15 cellular contexts compared by ENCODE assay signal in the genomic region with DNA sequence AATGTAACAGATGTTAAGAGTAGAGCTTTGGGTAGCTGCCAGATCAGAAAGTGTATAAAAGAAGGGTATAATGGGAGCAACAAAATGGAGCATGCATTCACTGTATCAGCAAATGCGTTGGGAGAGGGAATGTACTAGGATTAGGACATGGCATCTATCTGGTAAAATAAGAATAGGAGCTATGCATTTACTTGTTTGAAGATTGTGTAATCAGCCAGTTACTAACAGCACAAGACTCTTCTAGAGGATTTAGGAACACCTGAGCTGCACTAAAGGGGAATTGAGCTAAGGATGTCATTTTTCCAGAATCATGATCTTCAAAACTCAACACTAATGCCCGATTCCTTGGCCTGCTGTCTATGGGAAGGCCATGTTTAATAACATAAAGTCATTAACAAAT.
DNase-seq lines count a peak whose midpoint lies in the region; ATAC-seq, FAIRE-seq and TF ChIP-seq lines count a peak whose summit lies in the region.
"Had no signal": no experiment of that assay in that cellular context is flagged by ENCODE, and none has a peak within 500 bp of the region (broad histone marks: within the 10 kb centered on the region; RNA-seq: fewer than 3 reads in every experiment).

No MANE protein-coding gene starts in this region.

- no peak overlapping the region for H3K4me2 ChIP-seq in PC-3 (ENCODE audit: low read length)
- H3K4me2 ChIP-seq: BLaER1, GM23338 had no signal

- intact Hi-C loops in PC-3 (cut with micrococcal nuclease) = no loop called here

- no peaks in the 10 kb centered on the region for H3K4me1 ChIP-seq in PC-3 (ENCODE audit: insufficient read depth, low read length)
- H3K4me1 ChIP-seq: Caco-2 had no signal

- H4K20me1 ChIP-seq in PC-3 (ENCODE audit: low read length) = no peaks in the 10 kb centered on the region
- H4K20me1 ChIP-seq: BLaER1 had no signal

- no peak overlapping the region for H2AFZ ChIP-seq in PC-3 (ENCODE audit: low read length)
- H2AFZ ChIP-seq: GM23338 had no signal

- peak; percentile 10 for DNase-seq in NCI-H82 (lab: John Stamatoyannopoulos, UW)
- no peak for DNase-seq in NCI-H82 treated with DMSO at 0.1 percent for 48 hours (lab: John Stamatoyannopoulos, UW; ENCODE audit: unreplicated experiment)
- DNase-seq in NCI-H1694 treated with DMSO at 0.1 percent for 48 hours (lab: John Stamatoyannopoulos, UW) = peak; percentile 29
- DNase-seq in bronchial epithelial cell (ENCODE audit: low read depth) = peak; percentile 55
- no peak for DNase-seq in stimulated activated CD4-positive, alpha-beta T cell treated with anti-CD3 and anti-CD28 coated beads, Interleukin-4, amount 100 ng/mL, for 4 hours
- DNase-seq in activated T-cell treated with anti-CD3 and anti-CD28 coated beads, Interleukin-2, amount 50 U/mL, for 48 hours = no peak
- DNase-seq in PC-3 = no peak
- DNase-seq: 8988T; AML-193; Caco-2; CD8-positive, alpha-beta memory T cell; H7 had no signal

- ATAC-seq in PC-3 = no peak
- ATAC-seq: GM23338 had no signal

- POLR2A ChIA-PET in PC-3 (lab: Charles Lee; ENCODE audit: unreplicated experiment) = no interaction called here

- H3F3A ChIP-seq in PC-3 (ENCODE audit: low read length, unreplicated experiment) = no peaks in the 10 kb centered on the region

- H3K27me3 ChIP-seq in bronchial epithelial cell (ENCODE audit: control insufficient read depth, insufficient read depth, low read length) = no peaks in the 10 kb centered on the region
- H3K27me3 ChIP-seq in PC-3 (ENCODE audit: low read length) = no peaks in the 10 kb centered on the region
- H3K27me3 ChIP-seq: BLaER1 had no signal

- no peak overlapping the region for H3K4me3 ChIP-seq in bronchial epithelial cell (ENCODE audit: low read depth, low read length)
- H3K4me3 ChIP-seq in PC-3 (ENCODE audit: low read length) = no peak overlapping the region
- H3K4me3 ChIP-seq: BLaER1, GM23338 had no signal

- H3K79me2 ChIP-seq in PC-3 (ENCODE audit: low read length) = no peaks in the 10 kb centered on the region

- no peak for FAIRE-seq in bronchial epithelial cell (lab: Jason Lieb, UNC)
- FAIRE-seq: GM18507 had no signal

- no TSS peak for BruUV-seq in PC-3 (replicated peaks; lab: Mats Ljungman, UMichigan)

- no peak overlapping the region for H3K27ac ChIP-seq in PC-3 (ENCODE audit: low read length)
- H3K27ac ChIP-seq: BLaER1 had no signal

- H3K9me2 ChIP-seq in PC-3 (replicated peaks; ENCODE audit: low read length) = no peaks in the 10 kb centered on the region

- H3K9ac ChIP-seq in PC-3 (ENCODE audit: low read length) = no peak overlapping the region
- H3K9ac ChIP-seq: BLaER1 had no signal

- CTCF ChIA-PET in PC-3 (lab: Charles Lee) = no interaction called here

- H3K36me3 ChIP-seq in bronchial epithelial cell (ENCODE audit: control insufficient read depth, insufficient read depth, low read length) (no peaks in the 10 kb centered on the region), PC-3 (ENCODE audit: low read depth, low read length) (no peaks in the 10 kb centered on the region)
- H3K36me3 ChIP-seq: BLaER1 had no signal

- H3K9me3 ChIP-seq in PC-3 (ENCODE audit: low read length) = no peaks in the 10 kb centered on the region
- H3K9me3 ChIP-seq: BLaER1, Caco-2 had no signal

- no peak for TF ChIP-seq CTCF in bronchial epithelial cell (IDR thresholded peaks at IDR 0.05; ENCODE audit: insufficient read depth, low read length, severe bottlenecking)
- TF ChIP-seq CTCF in PC-3 (conservative IDR thresholded peaks at IDR 0.05; ENCODE audit: low read depth, low read length) = no peak

Comparison
In these comparisons a context has a peak if more than half of its experiments do, and no peak if none do; other contexts are left out.
1. DNase-seq: peak in NCI-H82 (single experiment), NCI-H1694 treated with DMSO at 0.1 percent for 48 hours (single experiment) and bronchial epithelial cell (single experiment); none in NCI-H82 treated with DMSO at 0.1 percent for 48 hours (single experiment), stimulated activated CD4-positive, alpha-beta T cell treated with anti-CD3 and anti-CD28 coated beads, Interleukin-4, amount 100 ng/mL, for 4 hours (0 of 2), activated T-cell treated with anti-CD3 and anti-CD28 coated beads, Interleukin-2, amount 50 U/mL, for 48 hours (0 of 2) and PC-3 (single experiment).